In the genomic region with DNA sequence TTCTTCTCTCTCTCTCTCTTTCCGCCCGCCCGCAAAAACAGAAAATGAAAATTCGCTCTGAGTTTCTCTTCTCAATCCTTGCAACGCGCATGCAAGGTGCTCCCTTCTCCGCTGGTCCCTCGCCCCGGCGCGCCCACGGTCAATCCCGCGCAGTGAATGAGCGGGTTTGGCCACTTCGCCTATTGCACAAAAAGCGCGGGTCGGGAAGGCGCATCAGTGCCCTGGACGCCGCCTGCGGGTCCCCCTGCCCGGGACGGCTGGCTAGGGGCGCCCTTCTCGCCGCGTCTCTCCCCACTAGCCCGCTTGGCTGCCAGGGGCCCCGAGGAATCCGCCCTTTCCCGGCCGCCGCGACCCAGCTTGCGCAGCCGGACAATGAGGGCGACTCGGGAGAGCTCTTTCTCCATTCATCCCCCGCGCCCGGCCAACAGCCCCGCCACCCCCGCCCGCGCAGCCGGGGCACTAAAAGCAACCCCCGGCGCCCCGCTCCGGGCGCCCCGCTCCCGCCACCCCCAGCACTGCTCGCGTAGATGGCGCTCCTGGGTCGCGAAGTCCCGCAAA, we compare ENCODE assay signal across 9 cellular contexts. TPM values are rescaled to one million over a fixed set of nuclear protein-coding genes. Genes with fewer than 3 reads are reported as not detected.
DNase-seq lines count a peak whose midpoint lies in the region; TF ChIP-seq lines count a peak whose summit lies in the region.
"Had no signal": no experiment of that assay in that cellular context is flagged by ENCODE, and none has a peak within 500 bp of the region (broad histone marks: within the 10 kb centered on the region; RNA-seq: fewer than 3 reads in every experiment).

No MANE protein-coding gene starts in this region.

- H3K9me3 ChIP-seq in transverse colon = no peaks in the 10 kb centered on the region

- TF ChIP-seq CTCF in choroid plexus epithelial cell (conservative IDR thresholded peaks at IDR 0.05; ENCODE audit: low read depth, low read length) (no peak), lower leg skin (IDR thresholded peaks at IDR 0.05) (no peak), transverse colon (IDR thresholded peaks at IDR 0.05) (no peak), GM10266 (IDR thresholded peaks at IDR 0.05; ENCODE audit: control insufficient read depth, insufficient read depth, low read depth, missing control alignments) (no peak)

- no peaks in the 10 kb centered on the region for H3K9me3 Mint-ChIP-seq in activated CD4-positive, alpha-beta T cell treated with anti-CD3 and anti-CD28 coated beads, Interleukin-2, amount 10 ng/mL, durations not matched to agents 24 days and 14 days

- H3K4me3 ChIP-seq in choroid plexus epithelial cell (ENCODE audit: low read depth, low read length) (peak overlapping the region; percentile 73), lower leg skin (ENCODE audit: low read depth, poor library complexity, severe bottlenecking) (peak overlapping the region; percentile 12), transverse colon (peak overlapping the region in 3 of 4 donors; percentile 7 to 50 (median 15))

- in situ Hi-C loops in transverse colon (cut with MboI; ENCODE audit: low pct_ligation_motif_present in 1 of 4, low pct_unique_long_range_greater_than_20kb in 1 of 4, low sequenced_read_pairs in 3 of 4) = no loop called here

- no peaks in the 10 kb centered on the region for H3K36me3 Mint-ChIP-seq in activated CD4-positive, alpha-beta T cell treated with anti-CD3 and anti-CD28 coated beads, Interleukin-2, amount 10 ng/mL, durations not matched to agents 24 days and 14 days (ENCODE audit: low read depth)
- H3K36me3 Mint-ChIP-seq: CD4-positive, CD25-positive, alpha-beta regulatory T cell had no signal

- no peak for DNase-seq in activated CD4-positive, alpha-beta T cell treated with anti-CD3 and anti-CD28 coated beads, Interleukin-2, amount 10 ng/mL, durations not matched to agents 24 days and 14 days
- no peak for DNase-seq in activated CD4-positive, alpha-beta T cell treated with anti-CD3 and anti-CD28 coated beads, Interleukin-2, amount 50 U/mL, for 4 hours
- DNase-seq in choroid plexus epithelial cell (ENCODE audit: low read depth) = peak; percentile 17
- DNase-seq in lower leg skin (ENCODE audit: low spot score in 2 of 2) = peak in 1 of 2 donors; percentile 77
- no peak for DNase-seq in transverse colon
- no peak for DNase-seq in NCI-H1105 treated with DMSO at 0.1 percent for 48 hours (lab: John Stamatoyannopoulos, UW)
- no peak for DNase-seq in activated effector memory CD4-positive, alpha-beta T cell treated with Interleukin-2 at 50 U/mL for 16 hours
- no peak for DNase-seq in GM10266 (ENCODE audit: extremely low spot score)
- DNase-seq: CD4-positive, CD25-positive, alpha-beta regulatory T cell had no signal

- 1 to 5% methylated on average over 32 to 38 of the region's 61 CpGs for WGBS in lower leg skin, 2 donors
- WGBS in transverse colon (ENCODE audit: low coverage in 1 of 2), 2 donors = 9% methylated on average over 6 to 47 of the region's 61 CpGs

- peaks cover 27% of the 10 kb centered on the region for H3K27me3 Mint-ChIP-seq in activated CD4-positive, alpha-beta T cell treated with anti-CD3 and anti-CD28 coated beads, Interleukin-2, amount 10 ng/mL, durations not matched to agents 24 days and 14 days

- peak overlapping the region; percentile 41 for H3K4me3 Mint-ChIP-seq in activated CD4-positive, alpha-beta T cell treated with anti-CD3 and anti-CD28 coated beads, Interleukin-2, amount 10 ng/mL, durations not matched to agents 24 days and 14 days
- H3K4me3 Mint-ChIP-seq: CD4-positive, CD25-positive, alpha-beta regulatory T cell had no signal

- no peaks in the 10 kb centered on the region for H3K36me3 ChIP-seq in transverse colon

- H3K27ac ChIP-seq in transverse colon = no peak overlapping the region

- H3K27ac Mint-ChIP-seq in activated CD4-positive, alpha-beta T cell treated with anti-CD3 and anti-CD28 coated beads, Interleukin-2, amount 10 ng/mL, durations not matched to agents 24 days and 14 days = no peak overlapping the region

- intact Hi-C loops in activated CD4-positive, alpha-beta T cell treated with anti-CD3 and anti-CD28 coated beads, Interleukin-2, amount 10 ng/mL, durations not matched to agents 24 days and 14 days (cut with micrococcal nuclease) = no loop called here
- intact Hi-C loops in lower leg skin (cut with DNase I; ENCODE audit: low total_unique reads) (no loop called here), transverse colon (cut with DNase I; ENCODE audit: low total_unique reads) (no loop called here)

- no peak for TF ChIP-seq EP300 in transverse colon (IDR thresholded peaks at IDR 0.05; ENCODE audit: low read depth)

- TF ChIP-seq POLR2A in lower leg skin (IDR thresholded peaks at IDR 0.05) (no peak), transverse colon (IDR thresholded peaks at IDR 0.05) (no peak)

- peaks cover 4% of the 10 kb centered on the region for H3K4me1 Mint-ChIP-seq in activated CD4-positive, alpha-beta T cell treated with anti-CD3 and anti-CD28 coated beads, Interleukin-2, amount 10 ng/mL, durations not matched to agents 24 days and 14 days

- H3K4me1 ChIP-seq in transverse colon = peaks cover 0 to 20% (median 9%) of the 10 kb centered on the region in 4 donors

- peaks cover 66% of the 10 kb centered on the region for H3K27me3 ChIP-seq in transverse colon

RNA-seq across cellular contexts. Expression of a gene that starts 0.7 kb away (rescaled TPM):
- not detected in 2 replicates for total RNA-seq in activated CD4-positive, alpha-beta T cell treated with anti-CD3 and anti-CD28 coated beads, Interleukin-2, amount 10 ng/mL, durations not matched to agents 24 days and 14 days
- total RNA-seq in lower leg skin (1 to 10 TPM in 1 of 4 donors, under 1 TPM in 3; 0.17 to 1.7 (median 0.61) TPM), transverse colon (1 to 10 TPM in 2 of 4 donors, under 1 TPM in 1, not detected in 1; 0.48 to 2.9 (median 2.6) TPM)
- total RNA-seq: CD4-positive, CD25-positive, alpha-beta regulatory T cell had no signal

Comparison
In these comparisons a context has a peak if more than half of its experiments do, and no peak if none do; other contexts are left out.
1. H3K4me3 ChIP-seq: peak in every context shown above with its lines; median percentile 73 in choroid plexus epithelial cell; 15 in transverse colon; 12 in lower leg skin.